4 cellular contexts compared by ENCODE assay signal in genomic region chr9:33577786-33578185, GRCh38. TPM values are rescaled to one million over a fixed set of nuclear protein-coding genes. Genes with fewer than 3 reads are reported as not detected.
"Had no signal": no experiment of that assay in that cellular context is flagged by ENCODE, and none has a peak within 500 bp of the region (broad histone marks: within the 10 kb centered on the region; RNA-seq: fewer than 3 reads in every experiment).

No MANE protein-coding gene starts in this region.

RNA-seq across cellular contexts. Expression of gene ANKRD18B, which starts 53.7 kb away (rescaled TPM):
- total RNA-seq: activated B cell treated with CpG ODN at 0.5 μM for 24 hours, adrenal gland, aorta, breast epithelium had no signal
- polyA plus RNA-seq: adrenal gland, aorta had no signal
